ENCODE assay signal across 14 cellular contexts in genomic region chr15:44720460-44721185, GRCh38. TPM values are rescaled to one million over a fixed set of nuclear protein-coding genes. Genes with fewer than 3 reads are reported as not detected.
DNase-seq lines count a peak whose midpoint lies in the region; ATAC-seq, FAIRE-seq and TF ChIP-seq lines count a peak whose summit lies in the region.
"Had no signal": no experiment of that assay in that cellular context is flagged by ENCODE, and none has a peak within 500 bp of the region (broad histone marks: within the 10 kb centered on the region; RNA-seq: fewer than 3 reads in every experiment).

No MANE protein-coding gene starts in this region.

- 88 to 100% methylated on average over 2 of the region's 4 CpGs for WGBS in endodermal cell (ENCODE audit: insufficient coverage in 1 of 2, insufficient read length in 1 of 2), 2 experiments

- DNase-seq in CD4-positive, CD25-positive, alpha-beta regulatory T cell: peak in 2 of 3 donors; percentile 56 to 58
- DNase-seq in GM12892 (ENCODE audit: insufficient read length) (no peak), T-helper 17 cell (no peak), glomerular visceral epithelial cell (ENCODE audit: extremely low spot score) (peak; percentile 23), endodermal cell (no peak), germinal center (ENCODE audit: low spot score) (no peak), ureter (ENCODE audit: low spot score) (no peak), dermis blood vessel endothelial cell (no peak)
- DNase-seq: Caco-2, GM23248 had no signal

- no peaks in the 10 kb centered on the region for H3K9me3 Mint-ChIP-seq in CD4-positive, CD25-positive, alpha-beta regulatory T cell
- no peaks in the 10 kb centered on the region for H3K9me3 Mint-ChIP-seq in endodermal cell

- peaks cover 51 to 91% (median 74%) of the 10 kb centered on the region in 4 donors for H3K4me1 Mint-ChIP-seq in CD4-positive, CD25-positive, alpha-beta regulatory T cell
- peaks cover 68% of the 10 kb centered on the region for H3K4me1 Mint-ChIP-seq in T-helper 17 cell
- peaks cover 2% of the 10 kb centered on the region for H3K4me1 Mint-ChIP-seq in endodermal cell

- peaks cover 36% of the 10 kb centered on the region for H3K36me3 ChIP-seq in CD4-positive, CD25-positive, alpha-beta regulatory T cell (ENCODE audit: control insufficient read depth, insufficient read depth, low read length)
- peaks cover 21% of the 10 kb centered on the region for H3K36me3 ChIP-seq in endodermal cell (ENCODE audit: control insufficient read depth, insufficient read depth, low read length)

- no peaks in the 10 kb centered on the region for H3K9me3 ChIP-seq in CD4-positive, CD25-positive, alpha-beta regulatory T cell (ENCODE audit: control insufficient read depth in 2 of 2, low read length in 2 of 2)
- no peaks in the 10 kb centered on the region for H3K9me3 ChIP-seq in T-helper 17 cell (ENCODE audit: control insufficient read depth, low read length, poor library complexity, severe bottlenecking)
- no peaks in the 10 kb centered on the region for H3K9me3 ChIP-seq in endodermal cell (ENCODE audit: control insufficient read depth, low read length)
- H3K9me3 ChIP-seq: Caco-2, right atrium auricular region had no signal

- no peak for TF ChIP-seq CTCF in endodermal cell (conservative IDR thresholded peaks at IDR 0.05)

- no peak for FAIRE-seq in GM12892 (lab: Jason Lieb, UNC)

- peak overlapping the region; percentile 100 for H3K27ac ChIP-seq in CD4-positive, CD25-positive, alpha-beta regulatory T cell (ENCODE audit: insufficient read depth, low read length, poor library complexity, severe bottlenecking)
- H3K27ac ChIP-seq in endodermal cell (ENCODE audit: low read depth, low read length): no peak overlapping the region
- H3K27ac ChIP-seq: GM23248, right atrium auricular region, VCaP had no signal

- peak overlapping the region; percentile 100 for H3K4me3 ChIP-seq in CD4-positive, CD25-positive, alpha-beta regulatory T cell (ENCODE audit: low read depth, low read length)
- H3K4me3 ChIP-seq in endodermal cell (ENCODE audit: low read length): no peak overlapping the region
- H3K4me3 ChIP-seq: GM23248, right atrium auricular region had no signal

- H3K4me3 Mint-ChIP-seq in CD4-positive, CD25-positive, alpha-beta regulatory T cell: peak overlapping the region; percentile 58 to 98 (median 87)
- H3K4me3 Mint-ChIP-seq in T-helper 17 cell (peak overlapping the region; percentile 98), endodermal cell (no peak overlapping the region)

- no peaks in the 10 kb centered on the region for H3K27me3 ChIP-seq in CD4-positive, CD25-positive, alpha-beta regulatory T cell (ENCODE audit: control insufficient read depth, insufficient read depth, low read length)
- H3K27me3 ChIP-seq in endodermal cell (ENCODE audit: control insufficient read depth, insufficient read depth, low read length, poor library complexity, severe bottlenecking): no peaks in the 10 kb centered on the region
- H3K27me3 ChIP-seq: right atrium auricular region had no signal

- peak; percentile 73; the same call in 1 of the 2 replicates for TF ChIP-seq POLR2A in GM12892 (IDR thresholded peaks at IDR 0.05; ENCODE audit: low read depth, low read length)

- peak; percentile 5 to 6 for ATAC-seq in CD4-positive, CD25-positive, alpha-beta regulatory T cell (ENCODE audit: low read depth in 2 of 2)
- peak; percentile 5 for ATAC-seq in T-helper 17 cell
- ATAC-seq: Right ventricle myocardium inferior had no signal

- peak overlapping the region; percentile 85 to 94 (median 91) for H3K27ac Mint-ChIP-seq in CD4-positive, CD25-positive, alpha-beta regulatory T cell
- peak overlapping the region; percentile 100 for H3K27ac Mint-ChIP-seq in T-helper 17 cell
- no peak overlapping the region for H3K27ac Mint-ChIP-seq in endodermal cell

- H3K36me3 Mint-ChIP-seq in CD4-positive, CD25-positive, alpha-beta regulatory T cell: peaks cover 36% of the 10 kb centered on the region
- H3K36me3 Mint-ChIP-seq in T-helper 17 cell (ENCODE audit: low read depth) (peaks cover 4% of the 10 kb centered on the region), endodermal cell (ENCODE audit: low read depth) (peaks cover 3% of the 10 kb centered on the region)

- peaks cover 100% of the 10 kb centered on the region for H3K4me1 ChIP-seq in CD4-positive, CD25-positive, alpha-beta regulatory T cell (ENCODE audit: control insufficient read depth, insufficient read depth, low read length, poor library complexity, severe bottlenecking)
- H3K4me1 ChIP-seq in endodermal cell (ENCODE audit: control insufficient read depth, insufficient read depth, low read length): no peaks in the 10 kb centered on the region
- H3K4me1 ChIP-seq: Caco-2 had no signal

- no peak overlapping the region for H3K9ac ChIP-seq in endodermal cell (ENCODE audit: extremely low read depth, low read length, poor library complexity, severe bottlenecking)
- H3K9ac ChIP-seq: GM23248 had no signal

- no peaks in the 10 kb centered on the region for H3K27me3 Mint-ChIP-seq in CD4-positive, CD25-positive, alpha-beta regulatory T cell
- H3K27me3 Mint-ChIP-seq in T-helper 17 cell: no peaks in the 10 kb centered on the region
- no peaks in the 10 kb centered on the region for H3K27me3 Mint-ChIP-seq in endodermal cell (ENCODE audit: insufficient read depth)

RNA-seq across cellular contexts. Expression of gene B2M, which starts 9.3 kb away (rescaled TPM):
- 7,793 TPM for total RNA-seq in CD4-positive, CD25-positive, alpha-beta regulatory T cell
- over 10,000 TPM; 37,989 to 53,417 (median 43,977) TPM for polyA plus RNA-seq in CD4-positive, CD25-positive, alpha-beta regulatory T cell
- 10,745 TPM for polyA plus RNA-seq in GM12892 (2012; ENCODE audit: missing spikeins)
- total RNA-seq in T-helper 17 cell (1,000 to 10,000 TPM; 6,241 to 6,591 TPM), endodermal cell (10 to 100 TPM; 66.5 to 74.3 TPM), ureter (1,566 TPM), dermis blood vessel endothelial cell (2,080 and 4,706 TPM in 2 replicates)
- polyA plus RNA-seq in endodermal cell (2013, experiment 1 of 2): 92.9 TPM
- 89.3 TPM for polyA plus RNA-seq in endodermal cell (2013, experiment 2 of 2)

RNA-seq across cellular contexts. Expression of gene PATL2, which starts 9.5 kb away (rescaled TPM):
- 44.1 TPM for total RNA-seq in CD4-positive, CD25-positive, alpha-beta regulatory T cell
- 10 to 100 TPM in 2 of 4 donors, 1 to 10 TPM in 2; 7.8 to 20.6 (median 12.8) TPM for polyA plus RNA-seq in CD4-positive, CD25-positive, alpha-beta regulatory T cell
- 12.6 TPM for polyA plus RNA-seq in GM12892 (2012; ENCODE audit: missing spikeins)
- total RNA-seq in T-helper 17 cell: 10 to 100 TPM; 24.8 to 26.7 TPM
- under 1 TPM in 1 of 2 donors, not detected in 1; 0.26 TPM for total RNA-seq in endodermal cell
- 0.11 TPM for polyA plus RNA-seq in endodermal cell (2013, experiment 1 of 2)
- polyA plus RNA-seq in endodermal cell (2013, experiment 2 of 2): not detected
- total RNA-seq in ureter: 4.0 TPM
- 0.09 and 0.17 TPM in 2 replicates for total RNA-seq in dermis blood vessel endothelial cell
- total RNA-seq: chondrocyte, GM23248 had no signal

RNA-seq across cellular contexts. Expression of gene TRIM69, which starts 15.7 kb away (rescaled TPM):
- total RNA-seq in CD4-positive, CD25-positive, alpha-beta regulatory T cell: 50.5 TPM
- 10 to 100 TPM; 38.1 to 61.5 (median 55.7) TPM for polyA plus RNA-seq in CD4-positive, CD25-positive, alpha-beta regulatory T cell
- polyA plus RNA-seq in GM12892 (2012; ENCODE audit: missing spikeins): 41.6 TPM
- total RNA-seq in T-helper 17 cell (10 to 100 TPM; 22.2 to 31.7 TPM), endodermal cell (10 to 100 TPM in 1 of 2 donors, 1 to 10 TPM in 1; 5.7 to 13.1 TPM), ureter (25.7 TPM), dermis blood vessel endothelial cell (12.8 and 14.1 TPM in 2 replicates)
- polyA plus RNA-seq in endodermal cell (2013, experiment 1 of 2): 8.8 TPM
- polyA plus RNA-seq in endodermal cell (2013, experiment 2 of 2): 11.8 TPM

RNA-seq across cellular contexts. Expression of gene SPG11, which starts 57.2 kb away (rescaled TPM):
- 71.5 TPM for total RNA-seq in CD4-positive, CD25-positive, alpha-beta regulatory T cell
- polyA plus RNA-seq in CD4-positive, CD25-positive, alpha-beta regulatory T cell: 10 to 100 TPM; 21.6 to 27.7 (median 24.6) TPM
- 47.6 TPM for polyA plus RNA-seq in GM12892 (2012; ENCODE audit: missing spikeins)
- total RNA-seq in T-helper 17 cell (10 to 100 TPM; 71.0 to 76.4 TPM), endodermal cell (10 to 100 TPM; 60.2 to 61.6 TPM), ureter (155 TPM), dermis blood vessel endothelial cell (52.1 and 74.4 TPM in 2 replicates)
- polyA plus RNA-seq in endodermal cell (2013, experiment 1 of 2): 37.9 TPM
- polyA plus RNA-seq in endodermal cell (2013, experiment 2 of 2): 34.3 TPM

Comparison
In these comparisons a context has a peak if more than half of its experiments do, and no peak if none do; other contexts are left out.
1. DNase-seq: peak in CD4-positive, CD25-positive, alpha-beta regulatory T cell (2 of 3) and glomerular visceral epithelial cell (single experiment); none in GM12892 (single experiment), T-helper 17 cell (0 of 3), endodermal cell (single experiment), germinal center (single experiment), ureter (single experiment) and dermis blood vessel endothelial cell (single experiment).
2. RNA of gene B2M, which starts 9.3 kb away (total RNA-seq): 7,793 TPM in CD4-positive, CD25-positive, alpha-beta regulatory T cell (single experiment), 6,241 to 6,591 TPM in T-helper 17 cell, 2,080 to 4,706 TPM in dermis blood vessel endothelial cell and 1,566 TPM in ureter (single experiment); 66.5 to 74.3 TPM in endodermal cell; every median in the first group is over 10 times any median in the second.